8 cellular contexts compared by ENCODE assay signal in genomic region chr1:43974443-43975248, GRCh38. TPM values are rescaled to one million over a fixed set of nuclear protein-coding genes. Genes with fewer than 3 reads are reported as not detected.
DNase-seq lines count a peak whose midpoint lies in the region; ATAC-seq and TF ChIP-seq lines count a peak whose summit lies in the region.

Gene ATP6V0B, plus strand, starts transcription at chr1:43974960. Its CDS starts 81 bp downstream, at chr1:43975041.

- DNase-seq in DMS53 (lab: John Stamatoyannopoulos, UW) (peak; percentile 99), KBM-7 (peak; percentile 93), PC-9 (peak; percentile 84 to 96), epithelial cell of proximal tubule (ENCODE audit: low read depth) (no peak)
- peak; percentile 93 for DNase-seq in activated T-cell treated with anti-CD3 and anti-CD28 coated beads, Interleukin-2, amount 50 U/mL, for 1 hour
- DNase-seq in stimulated activated CD8-positive, alpha-beta memory T cell treated with anti-CD3 and anti-CD28 coated beads, Interleukin-4, amount 100 ng/mL, for 4 hours (ENCODE audit: low read depth in 2 of 2, low spot score in 1 of 2) = peak; percentile 87 to 91

- peaks cover 9% of the 10 kb centered on the region; the same call in 1 of the 2 replicates for H4K20me1 ChIP-seq in PC-9 (ENCODE audit: insufficient read depth)

- H3K4me1 ChIP-seq in PC-9 (replicated peaks; ENCODE audit: insufficient read depth) = peaks cover 46% of the 10 kb centered on the region
- peaks cover 46 to 54% of the 10 kb centered on the region in 2 donors for H3K4me1 ChIP-seq in mucosa of rectum (ENCODE audit: control insufficient read depth in 2 of 2, insufficient read depth in 2 of 2, low read length in 2 of 2)

- H3K27me3 ChIP-seq in PC-9 (ENCODE audit: insufficient read depth, low read depth) (no peaks in the 10 kb centered on the region), mucosa of rectum (ENCODE audit: control insufficient read depth in 2 of 2, insufficient read depth in 2 of 2, low read length in 2 of 2) (no peaks in the 10 kb centered on the region)

- H3K36me3 ChIP-seq in PC-9 (ENCODE audit: low read depth) (peaks cover 22% of the 10 kb centered on the region), mucosa of rectum (ENCODE audit: control insufficient read depth in 2 of 2, insufficient read depth in 2 of 2, low read length in 2 of 2) (peaks cover 24 to 28% of the 10 kb centered on the region in 2 donors)

- H3F3A ChIP-seq in PC-9 (ENCODE audit: insufficient read depth, low read depth) = peaks cover 45% of the 10 kb centered on the region

- H3K4me2 ChIP-seq in PC-9 = peak within 1 kb of the TSS; percentile 95

- CTCF ChIA-PET in PC-9 (lab: Charles Lee) = interaction anchor here (0.9 kb wide), 1 partner anchor 16 kb away, joined by 3 read pairs; no protein-coding TSS in a partner anchor

- peak within 1 kb of the TSS; percentile 87 to 98 for H3K9ac ChIP-seq in mucosa of rectum (ENCODE audit: low read depth in 1 of 2, low read length in 2 of 2)

- peak within 1 kb of the TSS; percentile 38 for H3K27ac ChIP-seq in PC-9
- peak within 1 kb of the TSS; percentile 96 to 97 for H3K27ac ChIP-seq in mucosa of rectum (ENCODE audit: low read depth in 2 of 2, low read length in 2 of 2)

- no TSS peak for BruUV-seq in PC-9 (replicated peaks; lab: Mats Ljungman, UMichigan)

- peaks cover 59% of the 10 kb centered on the region for H3K79me2 ChIP-seq in PC-9 (ENCODE audit: low read depth)

- peak; percentile 58 for ATAC-seq in GM21717 (IDR thresholded peaks at IDR 0.05; ENCODE audit: unreplicated experiment)

- in situ Hi-C loops in KBM-7 (cut with MboI; ENCODE audit: low pct_unique_long_range_greater_than_20kb, low sequenced_read_pairs) = no loop called here

- H3K9me2 ChIP-seq in PC-9 (ENCODE audit: insufficient read depth) = no peaks in the 10 kb centered on the region

- peak within 1 kb of the TSS; percentile 67 for H3K4me3 ChIP-seq in PC-9
- H3K4me3 ChIP-seq in epithelial cell of proximal tubule (ENCODE audit: low read depth, low read length) = peak within 1 kb of the TSS; percentile 98
- peak within 1 kb of the TSS; percentile 89 to 92 for H3K4me3 ChIP-seq in mucosa of rectum (ENCODE audit: low read length in 2 of 2)

- H2AFZ ChIP-seq in PC-9 = peak within 1 kb of the TSS; percentile 80

- H3K9me3 ChIP-seq in PC-9 (ENCODE audit: insufficient read depth, low read depth) (no peaks in the 10 kb centered on the region), mucosa of rectum (ENCODE audit: control insufficient read depth in 2 of 2, low read length in 2 of 2) (no peaks in the 10 kb centered on the region)

- intact Hi-C loops in PC-9 (cut with micrococcal nuclease; ENCODE audit: unreplicated experiment) = loop anchor here (1.0 to 10.0 kb wide), 2 partner anchors 116 to 270 kb away; partner anchors contain the start of gene ST3GAL3

- POLR2A ChIA-PET in PC-9 (lab: Charles Lee; ENCODE audit: unreplicated experiment) = interaction anchor here (0.7 kb wide), 1 partner anchor 117 kb away, joined by 3 read pairs; no protein-coding TSS in a partner anchor

- no peak for TF ChIP-seq CTCF in PC-9 (conservative IDR thresholded peaks at IDR 0.05)
- TF ChIP-seq CTCF in epithelial cell of proximal tubule (conservative IDR thresholded peaks at IDR 0.05; ENCODE audit: low read depth, low read length) = no peak

RNA-seq across cellular contexts. Expression of gene ATP6V0B, which starts in this region (rescaled TPM):
- total RNA-seq in PC-9 (2021) (110 and 125 TPM in 2 replicates), epithelial cell of proximal tubule (139 and 262 TPM in 2 replicates)
